In the genomic region with DNA sequence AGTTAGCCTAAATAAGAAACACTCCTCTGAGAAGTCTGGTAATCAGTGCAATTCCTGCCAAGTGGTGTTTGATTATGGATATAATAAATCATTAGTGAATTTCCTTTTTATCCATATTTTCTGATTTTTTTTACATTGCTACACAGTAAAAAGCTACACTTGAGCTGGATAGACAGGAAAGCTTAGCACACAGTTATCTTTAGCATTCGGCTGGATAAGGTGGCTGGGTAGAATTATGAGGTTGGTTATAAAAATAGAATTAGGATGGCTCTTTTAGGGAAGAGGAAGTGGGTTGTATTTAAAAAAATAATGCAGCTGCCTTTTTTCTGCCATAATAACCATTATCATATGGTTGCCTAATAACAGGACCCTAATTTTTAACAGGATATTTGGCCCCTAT, we compare ENCODE assay signal across 19 cellular contexts.
"Had no signal": no experiment of that assay in that cellular context is flagged by ENCODE, and none has a peak within 500 bp of the region (broad histone marks: within the 10 kb centered on the region; RNA-seq: fewer than 3 reads in every experiment).

No MANE protein-coding gene starts in this region.

- H3K27me3 ChIP-seq: gastroesophageal sphincter, left lung, spleen, upper lobe of right lung had no signal

- H3K27ac ChIP-seq: adrenal gland, gastroesophageal sphincter, left lung, spleen, upper lobe of right lung had no signal

- ATAC-seq: activated CD8-positive, alpha-beta T cell treated with anti-CD3 and anti-CD28 coated beads, Interleukin-2, amount 10 ng/mL, durations not matched to agents 7 days and 5 days; gastroesophageal sphincter; left lung; natural killer cell treated with Interleukin-12 subunit alpha and Interleukin-12 subunit beta and Interleukin-15 and Interleukin-18, amount 100 ng/mL, for 72 hours; upper lobe of right lung had no signal

- H3K4me1 ChIP-seq: adrenal gland, gastroesophageal sphincter, left lung, spleen, upper lobe of right lung had no signal

- H3K4me3 ChIP-seq: adrenal gland, gastroesophageal sphincter, left lung, spleen, upper lobe of right lung had no signal

- DNase-seq: activated CD4-positive, alpha-beta T cell treated with anti-CD3 and anti-CD28 coated beads, Interleukin-2, amount 10 ng/mL, durations not matched to agents 24 days and 14 days; activated CD4-positive, CD25-positive, alpha-beta regulatory T cell; activated CD8-positive, alpha-beta memory T cell treated with anti-CD3 and anti-CD28 coated beads, Interleukin-2, amount 50 U/mL, for 4 hours; activated CD8-positive, alpha-beta T cell treated with anti-CD3 and anti-CD28 coated beads, Interleukin-2, amount 10 ng/mL, durations not matched to agents 7 days and 5 days; activated effector memory CD4-positive, alpha-beta T cell treated with anti-CD3 and anti-CD28 coated beads, Interleukin-2, amount 50 U/mL, for 16 hours; activated T-cell treated with anti-CD3 and anti-CD28 coated beads, Interleukin-2, amount 50 U/mL, for 48 hours; adrenal gland; caudate nucleus; erythroblast; islet precursor cell; left lung; mesenchymal stem cell; nucleus accumbens; posterior cingulate gyrus; spleen; T-helper 2 cell; upper lobe of right lung had no signal

- H3K36me3 ChIP-seq: adrenal gland, gastroesophageal sphincter, left lung, spleen, upper lobe of right lung had no signal

- H3K9me3 ChIP-seq: adrenal gland, gastroesophageal sphincter, spleen, upper lobe of right lung had no signal
